1 cellular context compared by ENCODE assay signal in the genomic region with DNA sequence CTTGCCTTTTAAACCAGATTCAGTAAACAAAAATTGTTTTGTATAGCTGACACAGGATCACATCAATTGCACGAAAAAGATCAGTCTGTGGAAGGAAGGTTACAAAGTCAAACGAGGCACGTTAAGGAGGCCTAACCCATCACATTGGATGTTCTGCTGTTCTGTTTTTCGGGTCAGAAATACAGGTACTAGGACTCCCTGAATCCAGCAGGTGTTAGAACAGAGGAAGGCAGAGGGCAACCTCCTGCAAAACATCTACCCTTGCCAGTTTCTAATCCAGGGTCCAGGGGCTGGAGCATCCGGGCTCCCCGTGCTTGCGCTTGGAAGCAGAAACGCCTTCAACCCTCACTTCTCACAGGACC.
TF ChIP-seq lines count a peak whose summit lies in the region.

No MANE protein-coding gene starts in this region.

TF ChIP-seq in GM23338, 12 proteins besides CTCF, POLR2A, EP300 and RAD21:
- TF ChIP-seq, protein P1, sequence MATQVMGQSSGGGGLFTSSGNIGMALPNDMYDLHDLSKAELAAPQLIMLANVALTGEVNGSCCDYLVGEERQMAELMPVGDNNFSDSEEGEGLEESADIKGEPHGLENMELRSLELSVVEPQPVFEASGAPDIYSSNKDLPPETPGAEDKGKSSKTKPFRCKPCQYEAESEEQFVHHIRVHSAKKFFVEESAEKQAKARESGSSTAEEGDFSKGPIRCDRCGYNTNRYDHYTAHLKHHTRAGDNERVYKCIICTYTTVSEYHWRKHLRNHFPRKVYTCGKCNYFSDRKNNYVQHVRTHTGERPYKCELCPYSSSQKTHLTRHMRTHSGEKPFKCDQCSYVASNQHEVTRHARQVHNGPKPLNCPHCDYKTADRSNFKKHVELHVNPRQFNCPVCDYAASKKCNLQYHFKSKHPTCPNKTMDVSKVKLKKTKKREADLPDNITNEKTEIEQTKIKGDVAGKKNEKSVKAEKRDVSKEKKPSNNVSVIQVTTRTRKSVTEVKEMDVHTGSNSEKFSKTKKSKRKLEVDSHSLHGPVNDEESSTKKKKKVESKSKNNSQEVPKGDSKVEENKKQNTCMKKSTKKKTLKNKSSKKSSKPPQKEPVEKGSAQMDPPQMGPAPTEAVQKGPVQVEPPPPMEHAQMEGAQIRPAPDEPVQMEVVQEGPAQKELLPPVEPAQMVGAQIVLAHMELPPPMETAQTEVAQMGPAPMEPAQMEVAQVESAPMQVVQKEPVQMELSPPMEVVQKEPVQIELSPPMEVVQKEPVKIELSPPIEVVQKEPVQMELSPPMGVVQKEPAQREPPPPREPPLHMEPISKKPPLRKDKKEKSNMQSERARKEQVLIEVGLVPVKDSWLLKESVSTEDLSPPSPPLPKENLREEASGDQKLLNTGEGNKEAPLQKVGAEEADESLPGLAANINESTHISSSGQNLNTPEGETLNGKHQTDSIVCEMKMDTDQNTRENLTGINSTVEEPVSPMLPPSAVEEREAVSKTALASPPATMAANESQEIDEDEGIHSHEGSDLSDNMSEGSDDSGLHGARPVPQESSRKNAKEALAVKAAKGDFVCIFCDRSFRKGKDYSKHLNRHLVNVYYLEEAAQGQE (IDR thresholded peaks at IDR 0.05; ENCODE audit: unreplicated experiment), result no peak
- TF ChIP-seq ETS1 (IDR thresholded peaks at IDR 0.05) (no peak), JUNB (IDR thresholded peaks at IDR 0.05; ENCODE audit: unreplicated experiment) (no peak), ZNF462 (CRISPR knock-in tag; IDR thresholded peaks at IDR 0.05) (no peak), POLR2AphosphoS5 (IDR thresholded peaks at IDR 0.05; ENCODE audit: low read depth) (no peak), CREB1 (CRISPR knock-in tag; IDR thresholded peaks at IDR 0.05; ENCODE audit: low read depth) (no peak), EZH2 (IDR thresholded peaks at IDR 0.05; ENCODE audit: low read depth, unreplicated experiment) (no peak), STAT1 (IDR thresholded peaks at IDR 0.05; ENCODE audit: unreplicated experiment) (no peak), NANOG (IDR thresholded peaks at IDR 0.05; ENCODE audit: borderline replicate concordance) (no peak), EZH2phosphoT487 (IDR thresholded peaks at IDR 0.05; ENCODE audit: unreplicated experiment) (no peak)
